In genomic region chr10:87878664-87879459, GRCh38 we compare ENCODE assay signal across 1 cellular context.
TF ChIP-seq lines count a peak whose summit lies in the region.

No MANE protein-coding gene starts in this region.

TF ChIP-seq in K562, 482 proteins besides CTCF, POLR2A, EP300 and RAD21 (continued from another document and continues in another):
- TF ChIP-seq, protein P1, sequence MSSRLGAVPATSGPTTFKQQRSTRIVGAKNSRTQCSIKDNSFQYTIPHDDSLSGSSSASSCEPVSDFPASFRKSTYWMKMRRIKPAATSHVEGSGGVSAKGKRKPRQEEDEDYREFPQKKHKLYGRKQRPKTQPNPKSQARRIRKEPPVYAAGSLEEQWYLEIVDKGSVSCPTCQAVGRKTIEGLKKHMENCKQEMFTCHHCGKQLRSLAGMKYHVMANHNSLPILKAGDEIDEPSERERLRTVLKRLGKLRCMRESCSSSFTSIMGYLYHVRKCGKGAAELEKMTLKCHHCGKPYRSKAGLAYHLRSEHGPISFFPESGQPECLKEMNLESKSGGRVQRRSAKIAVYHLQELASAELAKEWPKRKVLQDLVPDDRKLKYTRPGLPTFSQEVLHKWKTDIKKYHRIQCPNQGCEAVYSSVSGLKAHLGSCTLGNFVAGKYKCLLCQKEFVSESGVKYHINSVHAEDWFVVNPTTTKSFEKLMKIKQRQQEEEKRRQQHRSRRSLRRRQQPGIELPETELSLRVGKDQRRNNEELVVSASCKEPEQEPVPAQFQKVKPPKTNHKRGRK (tag; IDR thresholded peaks at IDR 0.05): no peak
- peak; percentile 85 for TF ChIP-seq MAFF (IDR thresholded peaks at IDR 0.05; ENCODE audit: low read length)
- 0 out of 2 replicates have a peak, but pooled peaks have one; percentile 53 for TF ChIP-seq LCOR (CRISPR knock-in tag; IDR thresholded peaks at IDR 0.05)
- peak; percentile 48; the same call in 1 of the 2 replicates for TF ChIP-seq PML (IDR thresholded peaks at IDR 0.05; ENCODE audit: low read length)
- no peak for TF ChIP-seq IRF9 (tag; IDR thresholded peaks at IDR 0.05)
- TF ChIP-seq RBM15 (IDR thresholded peaks at IDR 0.05; ENCODE audit: insufficient read depth, low read length): no peak
- no peak for TF ChIP-seq PPARD (CRISPR knock-in tag; IDR thresholded peaks at IDR 0.05)
- TF ChIP-seq THAP12 (CRISPR knock-in tag; IDR thresholded peaks at IDR 0.05): no peak
- no peak for TF ChIP-seq ZNF644 (tag; IDR thresholded peaks at IDR 0.05; ENCODE audit: low read depth)
- no peak for TF ChIP-seq HMG20B (CRISPR knock-in tag; IDR thresholded peaks at IDR 0.05)
- TF ChIP-seq, protein P2, sequence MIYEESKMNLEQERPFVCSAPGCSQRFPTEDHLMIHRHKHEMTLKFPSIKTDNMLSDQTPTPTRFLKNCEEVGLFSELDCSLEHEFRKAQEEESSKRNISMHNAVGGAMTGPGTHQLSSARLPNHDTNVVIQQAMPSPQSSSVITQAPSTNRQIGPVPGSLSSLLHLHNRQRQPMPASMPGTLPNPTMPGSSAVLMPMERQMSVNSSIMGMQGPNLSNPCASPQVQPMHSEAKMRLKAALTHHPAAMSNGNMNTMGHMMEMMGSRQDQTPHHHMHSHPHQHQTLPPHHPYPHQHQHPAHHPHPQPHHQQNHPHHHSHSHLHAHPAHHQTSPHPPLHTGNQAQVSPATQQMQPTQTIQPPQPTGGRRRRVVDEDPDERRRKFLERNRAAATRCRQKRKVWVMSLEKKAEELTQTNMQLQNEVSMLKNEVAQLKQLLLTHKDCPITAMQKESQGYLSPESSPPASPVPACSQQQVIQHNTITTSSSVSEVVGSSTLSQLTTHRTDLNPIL (CRISPR knock-in tag; IDR thresholded peaks at IDR 0.05): no peak
- no peak for TF ChIP-seq PURB (CRISPR knock-in tag; IDR thresholded peaks at IDR 0.05; ENCODE audit: low read depth)
- TF ChIP-seq PCBP1 (IDR thresholded peaks at IDR 0.05; ENCODE audit: low read depth, low read length, poor library complexity, severe bottlenecking): no peak
- no peak for TF ChIP-seq RBM14 (IDR thresholded peaks at IDR 0.05; ENCODE audit: borderline replicate concordance, insufficient read depth, low read depth, low read length)
- TF ChIP-seq SIX5 (IDR thresholded peaks at IDR 0.05; ENCODE audit: borderline replicate concordance in 1 of 2, insufficient read depth in 1 of 2, low read depth in 1 of 2, low read length in 2 of 2): no peak
- TF ChIP-seq RFX7 (CRISPR knock-in tag; IDR thresholded peaks at IDR 0.05): no peak
- TF ChIP-seq MECOM (CRISPR knock-in tag; IDR thresholded peaks at IDR 0.05): no peak
- no peak for TF ChIP-seq HCFC1 (IDR thresholded peaks at IDR 0.05; ENCODE audit: low read depth, low read length)
- TF ChIP-seq MAFG (tag; conservative IDR thresholded peaks at IDR 0.05): peak; percentile 84
- TF ChIP-seq KAT2B (IDR thresholded peaks at IDR 0.05; ENCODE audit: low read depth, low read length): no peak
- no peak for TF ChIP-seq ZZZ3 (IDR thresholded peaks at IDR 0.05)
- TF ChIP-seq EWSR1 (IDR thresholded peaks at IDR 0.05; ENCODE audit: borderline replicate concordance, low read depth, partially characterized antibody): no peak
- TF ChIP-seq MYC (IDR thresholded peaks at IDR 0.05; ENCODE audit: low read depth, low read length): no peak
- TF ChIP-seq MYC (CRISPR knock-in tag; IDR thresholded peaks at IDR 0.05; ENCODE audit: borderline replicate concordance, low read depth): no peak
- no peak for TF ChIP-seq MXI1 (IDR thresholded peaks at IDR 0.05; ENCODE audit: low read depth, low read length)
- no peak for TF ChIP-seq NEUROD1 (IDR thresholded peaks at IDR 0.05; ENCODE audit: borderline replicate concordance, low read depth, low read length, partially characterized antibody)
- no peak for TF ChIP-seq ZBTB34 (CRISPR knock-in tag; IDR thresholded peaks at IDR 0.05)
- TF ChIP-seq, protein P3, sequence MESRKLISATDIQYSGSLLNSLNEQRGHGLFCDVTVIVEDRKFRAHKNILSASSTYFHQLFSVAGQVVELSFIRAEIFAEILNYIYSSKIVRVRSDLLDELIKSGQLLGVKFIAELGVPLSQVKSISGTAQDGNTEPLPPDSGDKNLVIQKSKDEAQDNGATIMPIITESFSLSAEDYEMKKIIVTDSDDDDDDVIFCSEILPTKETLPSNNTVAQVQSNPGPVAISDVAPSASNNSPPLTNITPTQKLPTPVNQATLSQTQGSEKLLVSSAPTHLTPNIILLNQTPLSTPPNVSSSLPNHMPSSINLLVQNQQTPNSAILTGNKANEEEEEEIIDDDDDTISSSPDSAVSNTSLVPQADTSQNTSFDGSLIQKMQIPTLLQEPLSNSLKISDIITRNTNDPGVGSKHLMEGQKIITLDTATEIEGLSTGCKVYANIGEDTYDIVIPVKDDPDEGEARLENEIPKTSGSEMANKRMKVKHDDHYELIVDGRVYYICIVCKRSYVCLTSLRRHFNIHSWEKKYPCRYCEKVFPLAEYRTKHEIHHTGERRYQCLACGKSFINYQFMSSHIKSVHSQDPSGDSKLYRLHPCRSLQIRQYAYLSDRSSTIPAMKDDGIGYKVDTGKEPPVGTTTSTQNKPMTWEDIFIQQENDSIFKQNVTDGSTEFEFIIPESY (CRISPR knock-in tag; IDR thresholded peaks at IDR 0.05): no peak
- TF ChIP-seq HSF4 (CRISPR knock-in tag; IDR thresholded peaks at IDR 0.05; ENCODE audit: borderline replicate concordance): no peak
- no peak for TF ChIP-seq ZNF445 (CRISPR knock-in tag; IDR thresholded peaks at IDR 0.05; ENCODE audit: low read depth)
- no peak for TF ChIP-seq ZHX1 (conservative IDR thresholded peaks at IDR 0.05; ENCODE audit: low read length)
- TF ChIP-seq NELFE (IDR thresholded peaks at IDR 0.05; ENCODE audit: insufficient read depth, insufficient read length): no peak
- no peak for TF ChIP-seq ZBTB12 (CRISPR knock-in tag; IDR thresholded peaks at IDR 0.05)
- TF ChIP-seq, protein P4, sequence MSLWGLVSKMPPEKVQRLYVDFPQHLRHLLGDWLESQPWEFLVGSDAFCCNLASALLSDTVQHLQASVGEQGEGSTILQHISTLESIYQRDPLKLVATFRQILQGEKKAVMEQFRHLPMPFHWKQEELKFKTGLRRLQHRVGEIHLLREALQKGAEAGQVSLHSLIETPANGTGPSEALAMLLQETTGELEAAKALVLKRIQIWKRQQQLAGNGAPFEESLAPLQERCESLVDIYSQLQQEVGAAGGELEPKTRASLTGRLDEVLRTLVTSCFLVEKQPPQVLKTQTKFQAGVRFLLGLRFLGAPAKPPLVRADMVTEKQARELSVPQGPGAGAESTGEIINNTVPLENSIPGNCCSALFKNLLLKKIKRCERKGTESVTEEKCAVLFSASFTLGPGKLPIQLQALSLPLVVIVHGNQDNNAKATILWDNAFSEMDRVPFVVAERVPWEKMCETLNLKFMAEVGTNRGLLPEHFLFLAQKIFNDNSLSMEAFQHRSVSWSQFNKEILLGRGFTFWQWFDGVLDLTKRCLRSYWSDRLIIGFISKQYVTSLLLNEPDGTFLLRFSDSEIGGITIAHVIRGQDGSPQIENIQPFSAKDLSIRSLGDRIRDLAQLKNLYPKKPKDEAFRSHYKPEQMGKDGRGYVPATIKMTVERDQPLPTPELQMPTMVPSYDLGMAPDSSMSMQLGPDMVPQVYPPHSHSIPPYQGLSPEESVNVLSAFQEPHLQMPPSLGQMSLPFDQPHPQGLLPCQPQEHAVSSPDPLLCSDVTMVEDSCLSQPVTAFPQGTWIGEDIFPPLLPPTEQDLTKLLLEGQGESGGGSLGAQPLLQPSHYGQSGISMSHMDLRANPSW (CRISPR knock-in tag; IDR thresholded peaks at IDR 0.05): no peak
- no peak for TF ChIP-seq FOXP1 (CRISPR knock-in tag; IDR thresholded peaks at IDR 0.05)
- no peak for TF ChIP-seq RBFOX2 (IDR thresholded peaks at IDR 0.05; ENCODE audit: low read depth, low read length)
- TF ChIP-seq, protein P5, sequence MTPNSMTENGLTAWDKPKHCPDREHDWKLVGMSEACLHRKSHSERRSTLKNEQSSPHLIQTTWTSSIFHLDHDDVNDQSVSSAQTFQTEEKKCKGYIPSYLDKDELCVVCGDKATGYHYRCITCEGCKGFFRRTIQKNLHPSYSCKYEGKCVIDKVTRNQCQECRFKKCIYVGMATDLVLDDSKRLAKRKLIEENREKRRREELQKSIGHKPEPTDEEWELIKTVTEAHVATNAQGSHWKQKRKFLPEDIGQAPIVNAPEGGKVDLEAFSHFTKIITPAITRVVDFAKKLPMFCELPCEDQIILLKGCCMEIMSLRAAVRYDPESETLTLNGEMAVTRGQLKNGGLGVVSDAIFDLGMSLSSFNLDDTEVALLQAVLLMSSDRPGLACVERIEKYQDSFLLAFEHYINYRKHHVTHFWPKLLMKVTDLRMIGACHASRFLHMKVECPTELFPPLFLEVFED (CRISPR knock-in tag; conservative IDR thresholded peaks at IDR 0.05): no peak
- no peak for TF ChIP-seq SAP30 (IDR thresholded peaks at IDR 0.05; ENCODE audit: borderline replicate concordance, insufficient read depth, low read depth, low read length, poor library complexity, severe bottlenecking)
- no peak for TF ChIP-seq SRSF7 (optimal IDR thresholded peaks at IDR 0.05; ENCODE audit: low read depth, low read length)
- no peak for TF ChIP-seq ETV5 (CRISPR knock-in tag; IDR thresholded peaks at IDR 0.05; ENCODE audit: low read depth)
- no peak for TF ChIP-seq JUN (IDR thresholded peaks at IDR 0.05; ENCODE audit: borderline replicate concordance, low read depth, low read length)
- TF ChIP-seq JUN (CRISPR knock-in tag; IDR thresholded peaks at IDR 0.05; ENCODE audit: borderline replicate concordance): no peak
